19 cellular contexts compared by ENCODE assay signal in genomic region chr2:152504618-152505017, GRCh38.
DNase-seq lines count a peak whose midpoint lies in the region; ATAC-seq and TF ChIP-seq lines count a peak whose summit lies in the region.
"Had no signal": no experiment of that assay in that cellular context is flagged by ENCODE, and none has a peak within 500 bp of the region (broad histone marks: within the 10 kb centered on the region; RNA-seq: fewer than 3 reads in every experiment).

No MANE protein-coding gene starts in this region.

- H4K20me1 ChIP-seq in GM23248 (ENCODE audit: insufficient read depth) = no peaks in the 10 kb centered on the region
- no peaks in the 10 kb centered on the region for H4K20me1 ChIP-seq in SK-N-SH (ENCODE audit: insufficient read depth)

- H3K9ac ChIP-seq in GM23248 = no peak overlapping the region
- H3K9ac ChIP-seq in SK-N-SH = no peak overlapping the region
- H3K9ac ChIP-seq: BLaER1 had no signal

- H3K36me3 Mint-ChIP-seq in activated T-helper 17 cell treated with anti-CD3 and anti-CD28 coated beads, Interleukin-2, amount 50 U/mL, for 72 hours (ENCODE audit: low read depth) = no peaks in the 10 kb centered on the region

- H3K36me3 ChIP-seq in GM23248 (ENCODE audit: low read depth) = no peaks in the 10 kb centered on the region
- H3K36me3 ChIP-seq in SK-N-SH (replicated peaks in 1 of 2; ENCODE audit: control insufficient read depth in 1 of 2, insufficient read depth in 2 of 2, low read length in 1 of 2) = no peaks in the 10 kb centered on the region
- H3K36me3 ChIP-seq in gastrocnemius medialis = no peaks in the 10 kb centered on the region
- H3K36me3 ChIP-seq: prostate gland had no signal

- POLR2A ChIA-PET in SK-N-SH (lab: Yijun Ruan, JAX) = no interaction called here

- TF ChIP-seq RAD21 in SK-N-SH (IDR thresholded peaks at IDR 0.05; ENCODE audit: low read length) = no peak

- peak overlapping the region; percentile 69 for H3K4me2 ChIP-seq in GM23248 (ENCODE audit: unreplicated experiment)
- no peak overlapping the region for H3K4me2 ChIP-seq in SK-N-SH
- H3K4me2 ChIP-seq: BLaER1 had no signal

- H3K4me3 Mint-ChIP-seq in activated T-helper 17 cell treated with anti-CD3 and anti-CD28 coated beads, Interleukin-2, amount 50 U/mL, for 72 hours = no peak overlapping the region
- H3K4me3 Mint-ChIP-seq: T-helper 1 cell treated with Interleukin-12 subunit alpha and Interleukin-12 subunit beta and Interleukin-4 antibody, amounts not matched to agents 30 μg/mL and 1 μg/mL, for 36 hours had no signal

- H3K4me3 ChIP-seq in GM23248 (no peak overlapping the region), SK-N-SH (ENCODE audit: low read depth in 2 of 2, low read length in 1 of 2) (no peak overlapping the region), fibroblast of villous mesenchyme (ENCODE audit: low read depth, low read length) (no peak overlapping the region), gastrocnemius medialis (no peak overlapping the region)
- H3K4me3 ChIP-seq: BLaER1, body of pancreas, prostate gland had no signal

- H3K27me3 Mint-ChIP-seq in activated T-helper 17 cell treated with anti-CD3 and anti-CD28 coated beads, Interleukin-2, amount 50 U/mL, for 72 hours = peaks cover 15% of the 10 kb centered on the region

- H3K9me3 Mint-ChIP-seq in activated T-helper 17 cell treated with anti-CD3 and anti-CD28 coated beads, Interleukin-2, amount 50 U/mL, for 72 hours = no peaks in the 10 kb centered on the region
- H3K9me3 Mint-ChIP-seq: T-helper 1 cell treated with Interleukin-12 subunit alpha and Interleukin-12 subunit beta and Interleukin-4 antibody, amounts not matched to agents 30 μg/mL and 1 μg/mL, for 36 hours had no signal

- no peaks in the 10 kb centered on the region for H3K4me1 Mint-ChIP-seq in activated T-helper 17 cell treated with anti-CD3 and anti-CD28 coated beads, Interleukin-2, amount 50 U/mL, for 72 hours

- ATAC-seq in gastrocnemius medialis = no peak
- no peak for ATAC-seq in HG02571 (IDR thresholded peaks at IDR 0.05; ENCODE audit: unreplicated experiment)
- ATAC-seq in activated T-helper 17 cell treated with anti-CD3 and anti-CD28 coated beads, Interleukin-2, amount 50 U/mL, for 72 hours (replicated peaks) = no peak
- ATAC-seq: body of pancreas had no signal

- H3K9me2 ChIP-seq in GM23248 (ENCODE audit: insufficient read depth) (no peaks in the 10 kb centered on the region), SK-N-SH (no peaks in the 10 kb centered on the region)

- in situ Hi-C loops in GM23248 (cut with MboI) (no loop called here), gastrocnemius medialis (cut with MboI; ENCODE audit: low sequenced_read_pairs in 4 of 4) (no loop called here)

- no peak for TF ChIP-seq EP300 in SK-N-SH (IDR thresholded peaks at IDR 0.05; ENCODE audit: borderline replicate concordance in 1 of 2, low read depth in 1 of 2, low read length in 1 of 2)

- TF ChIP-seq POLR2A in gastrocnemius medialis (IDR thresholded peaks at IDR 0.05) = no peak

- H3K27me3 ChIP-seq in GM23248 (replicated peaks; ENCODE audit: insufficient read depth) (no peaks in the 10 kb centered on the region), SK-N-SH (ENCODE audit: insufficient read depth) (no peaks in the 10 kb centered on the region), gastrocnemius medialis (no peaks in the 10 kb centered on the region)
- H3K27me3 ChIP-seq: BLaER1, body of pancreas had no signal

- H3K79me2 ChIP-seq in GM23248 (ENCODE audit: insufficient read depth) (peaks cover 81% of the 10 kb centered on the region), SK-N-SH (ENCODE audit: insufficient read depth) (no peaks in the 10 kb centered on the region; the same call in 1 of the 2 replicates)

- CTCF ChIA-PET in SK-N-SH (lab: Yijun Ruan, JAX) = no interaction called here

- H3K27ac ChIP-seq in GM23248 = peak overlapping the region; percentile 30
- H3K27ac ChIP-seq in SK-N-SH (ENCODE audit: low read depth in 2 of 2, low read length in 1 of 2) = peak overlapping the region; percentile 15 to 22; a peak in 3 of 4 replicates
- peak overlapping the region; percentile 49 to 75 (median 65) for H3K27ac ChIP-seq in gastrocnemius medialis
- H3K27ac ChIP-seq: BLaER1, body of pancreas, prostate gland had no signal

- peaks cover 46% of the 10 kb centered on the region for H3K4me1 ChIP-seq in GM23248 (ENCODE audit: insufficient read depth)
- H3K4me1 ChIP-seq in SK-N-SH (ENCODE audit: control insufficient read depth in 1 of 2, insufficient read depth in 2 of 2, low read depth in 1 of 2, low read length in 1 of 2) = peaks cover 7 to 13% of the 10 kb centered on the region in 2 experiments; a peak in 3 of 4 replicates
- peaks cover 41 to 43% of the 10 kb centered on the region in 2 donors for H3K4me1 ChIP-seq in gastrocnemius medialis
- H3K4me1 ChIP-seq: body of pancreas, prostate gland had no signal

- TF ChIP-seq CTCF in SK-N-SH (IDR thresholded peaks at IDR 0.05) = no peak
- TF ChIP-seq CTCF in fibroblast of villous mesenchyme (IDR thresholded peaks at IDR 0.05; ENCODE audit: insufficient read depth, low read depth, low read length) = no peak
- no peak for TF ChIP-seq CTCF in gastrocnemius medialis (IDR thresholded peaks at IDR 0.05 in 4 of 5, conservative IDR thresholded peaks at IDR 0.05 in 1 of 5)

- H3K9me3 ChIP-seq in GM23248 (ENCODE audit: low read depth) = no peaks in the 10 kb centered on the region
- no peaks in the 10 kb centered on the region for H3K9me3 ChIP-seq in SK-N-SH
- no peaks in the 10 kb centered on the region for H3K9me3 ChIP-seq in gastrocnemius medialis
- H3K9me3 ChIP-seq: body of pancreas, prostate gland had no signal

- peaks cover 10% of the 10 kb centered on the region; the same call in 1 of the 2 replicates for H3F3A ChIP-seq in GM23248 (ENCODE audit: insufficient read depth)
- peaks cover 8% of the 10 kb centered on the region for H3F3A ChIP-seq in SK-N-SH (replicated peaks; ENCODE audit: insufficient read depth)

- intact Hi-C loops in gastrocnemius medialis (cut with DNase I; ENCODE audit: low total_unique reads) = no loop called here

- no peak overlapping the region for H3K27ac Mint-ChIP-seq in activated T-helper 17 cell treated with anti-CD3 and anti-CD28 coated beads, Interleukin-2, amount 50 U/mL, for 72 hours
- H3K27ac Mint-ChIP-seq: T-helper 1 cell treated with Interleukin-12 subunit alpha and Interleukin-12 subunit beta and Interleukin-4 antibody, amounts not matched to agents 30 μg/mL and 1 μg/mL, for 36 hours had no signal

- peak; percentile 38 for DNase-seq in GM23248
- no peak for DNase-seq in SK-N-SH
- DNase-seq in fibroblast of villous mesenchyme (ENCODE audit: low read depth) = peak; percentile 34
- no peak for DNase-seq in gastrocnemius medialis
- DNase-seq in middle frontal gyrus (ENCODE audit: extremely low spot score, low spot score) = no peak
- DNase-seq in DMS 273 (lab: John Stamatoyannopoulos, UW; ENCODE audit: unreplicated experiment) = no peak
- DNase-seq: activated CD4-positive, alpha-beta T cell treated with anti-CD3 and anti-CD28 coated beads for 48 hours; body of pancreas; GDM1; hypothalamus; Karpas-422; NCI-H2081; stimulated activated CD4-positive, alpha-beta T cell treated with anti-CD3 and anti-CD28 coated beads, Interleukin-4, amount 100 ng/mL, for 4 hours; stimulated activated naive CD4-positive, alpha-beta T cell had no signal

- WGBS in GM23248 (ENCODE audit: low coverage in 1 of 2, low lambda C conversion rate in 2 of 2, missing lambda C conversion rate in 2 of 2), 2 experiments = 54 to 55% methylated on average over 3 of the region's 3 CpGs
- WGBS in SK-N-SH (ENCODE audit: low lambda C conversion rate) = 39% methylated on average over 3 of the region's 3 CpGs

- H2AFZ ChIP-seq in GM23248 = no peak overlapping the region
- H2AFZ ChIP-seq in SK-N-SH (ENCODE audit: low read depth) = no peak overlapping the region

TF ChIP-seq in SK-N-SH, 30 proteins besides CTCF, POLR2A, EP300 and RAD21:
- TF ChIP-seq FOXM1 (IDR thresholded peaks at IDR 0.05; ENCODE audit: low read depth) = no peak
- TF ChIP-seq PBX3 (IDR thresholded peaks at IDR 0.05) = peak; percentile 54; the same call in 1 of the 2 replicates
- no peak for TF ChIP-seq USF1 (IDR thresholded peaks at IDR 0.05; ENCODE audit: borderline replicate concordance, low read depth)
- TF ChIP-seq TCF12 (IDR thresholded peaks at IDR 0.05) = 0 out of 2 replicates have a peak, but pooled peaks have one; percentile 30
- 0 out of 2 replicates have a peak, but pooled peaks have one; percentile 15 for TF ChIP-seq TEAD4 (IDR thresholded peaks at IDR 0.05; ENCODE audit: borderline replicate concordance, insufficient read depth)

Comparison
In these comparisons a context has a peak if more than half of its experiments do, and no peak if none do; other contexts are left out.
1. DNase-seq: peak in GM23248 (single experiment) and fibroblast of villous mesenchyme (single experiment); none in SK-N-SH (single experiment), gastrocnemius medialis (0 of 2), middle frontal gyrus (single experiment) and DMS 273 (single experiment).
2. Peak in every context shown above with its lines, with median percentiles within 50 percentile points of each other: H3K27ac ChIP-seq.